8 cellular contexts compared by ENCODE assay signal in the genomic region with DNA sequence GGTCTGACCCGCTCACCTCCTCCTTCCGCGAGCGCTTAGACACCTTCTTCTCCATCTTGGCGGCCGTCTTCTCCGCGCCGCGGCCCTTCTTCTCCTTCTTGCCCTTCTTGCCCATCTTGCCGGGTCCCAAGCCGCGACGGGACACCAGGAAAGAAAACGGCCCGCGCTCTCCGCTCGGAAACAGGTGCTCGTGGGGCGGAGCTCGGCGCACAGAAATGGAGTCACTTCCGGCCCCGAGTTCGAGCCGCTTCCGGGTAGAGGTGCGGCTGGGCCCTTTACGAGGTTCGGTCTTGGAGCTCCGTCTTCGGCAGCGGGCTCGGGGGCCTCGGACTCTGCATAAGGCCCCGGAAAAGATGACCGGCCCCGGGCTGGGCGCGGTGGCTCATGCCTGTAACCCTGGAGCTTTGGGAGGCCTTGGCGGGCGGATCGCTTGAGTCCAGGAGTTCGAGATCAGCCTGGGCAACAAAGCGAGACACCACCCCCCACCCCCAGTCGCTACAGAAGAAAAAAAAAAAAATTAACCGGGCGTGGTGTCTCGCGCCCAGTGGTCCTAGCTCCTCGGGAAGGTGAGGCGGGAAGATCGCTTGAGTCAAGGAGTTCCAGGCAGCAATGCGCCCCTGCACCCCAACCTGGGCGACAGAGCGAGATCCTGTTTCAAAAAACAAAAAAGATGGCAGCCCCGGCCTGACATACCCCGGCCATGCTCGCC. TPM values are rescaled to one million over a fixed set of nuclear protein-coding genes. Genes with fewer than 3 reads are reported as not detected.
DNase-seq lines count a peak whose midpoint lies in the region; ATAC-seq and TF ChIP-seq lines count a peak whose summit lies in the region.

A gene (minus strand): TSS at position 211 of the 709 bp plus-strand sequence. CDS start 96 bp downstream, at position 115.

- TF ChIP-seq RAD21 in IMR-90 (IDR thresholded peaks at IDR 0.05; ENCODE audit: low read length): no peak

- H3K4ac ChIP-seq in IMR-90 (ENCODE audit: low read depth, low read length): peak within 1 kb of the TSS; percentile 86

- H2AK9ac ChIP-seq in IMR-90 (replicated peaks; ENCODE audit: low read depth, low read length, poor library complexity): peak within 1 kb of the TSS; percentile 92

- TF ChIP-seq CTCF in IMR-90 (conservative IDR thresholded peaks at IDR 0.05; ENCODE audit: low read depth, low read length): no peak
- TF ChIP-seq CTCF in fibroblast of pulmonary artery (IDR thresholded peaks at IDR 0.05; ENCODE audit: low read length, missing control alignments): no peak

- POLR2A ChIA-PET in IMR-90 (lab: Charles Lee; ENCODE audit: unreplicated experiment): no interaction called here

- CTCF ChIA-PET in IMR-90 (lab: Yijun Ruan, JAX): interaction anchor here (0.7 kb wide), 1 partner anchor 13 kb away, joined by 3 read pairs; no protein-coding TSS in a partner anchor

- peak within 1 kb of the TSS; percentile 63; the same call in 1 of the 2 replicates for H3K23ac ChIP-seq in IMR-90 (ENCODE audit: low read depth, low read length)

- no TSS peak for BruUV-seq in IMR-90 (replicated peaks; lab: Mats Ljungman, UMichigan)

- H3K4me3 ChIP-seq in IMR-90 (ENCODE audit: insufficient read depth, low read depth, low read length) (peak within 1 kb of the TSS; percentile 96), fibroblast of pulmonary artery (replicated peaks; ENCODE audit: low read depth, low read length) (peak within 1 kb of the TSS; percentile 84)

- 0 out of 2 replicates have a peak, but pooled peaks cover 4% of the 10 kb centered on the region for H4K20me1 ChIP-seq in IMR-90 (ENCODE audit: insufficient read depth, low read length)

- intact Hi-C loops in IMR-90 (cut with micrococcal nuclease): loop anchor here (5.0 kb wide), 1 partner anchor 349 kb away; no protein-coding TSS in a partner anchor

- in situ Hi-C loops in Caki2 (cut with HindIII; ENCODE audit: low pct_unique_long_range_greater_than_20kb, low sequenced_read_pairs): no loop called here
- in situ Hi-C loops in IMR-90 (cut with MboI; ENCODE audit: low sequenced_read_pairs): loop anchor here (5.0 to 25.0 kb wide), 2 partner anchors 179 to 354 kb away; no protein-coding TSS in a partner anchor

- peaks cover 19% of the 10 kb centered on the region for H3K36me3 ChIP-seq in IMR-90 (ENCODE audit: control insufficient read depth, insufficient read depth, low read length)

- no peaks in the 10 kb centered on the region for H3K9me1 ChIP-seq in IMR-90 (ENCODE audit: insufficient read depth, low read length)

- H4K8ac ChIP-seq in IMR-90 (ENCODE audit: low read depth in 2 of 2, low read length in 2 of 2): peak within 1 kb of the TSS; percentile 99 to 100

- H3K14ac ChIP-seq in IMR-90 (replicated peaks; ENCODE audit: low read depth, low read length): peak within 1 kb of the TSS; percentile 79

- H2AK5ac ChIP-seq in IMR-90 (ENCODE audit: low read depth, low read length): peak within 1 kb of the TSS; percentile 97

- no peaks in the 10 kb centered on the region for H3K9me3 ChIP-seq in IMR-90 (ENCODE audit: control insufficient read depth, insufficient read depth, low read length)

- dilution Hi-C loops in IMR-90 (cut with HindIII; ENCODE audit: low sequenced_read_pairs, unreplicated experiment): no loop called here

- peak within 1 kb of the TSS; percentile 95 to 96 for H3K27ac Mint-ChIP-seq in natural killer cell treated with Interleukin-12 subunit alpha and Interleukin-12 subunit beta and Interleukin-15 and Interleukin-18, amount 100 ng/mL, for 72 hours

- peak within 1 kb of the TSS; percentile 77 for H4K5ac ChIP-seq in IMR-90 (ENCODE audit: low read depth, low read length)

- peak within 1 kb of the TSS; percentile 93 for H3K4me2 ChIP-seq in IMR-90 (ENCODE audit: low read depth, low read length)

- H2BK5ac ChIP-seq in IMR-90 (ENCODE audit: low read depth, low read length, poor library complexity, severe bottlenecking): peak within 1 kb of the TSS; percentile 41

- ATAC-seq in GM21390 (IDR thresholded peaks at IDR 0.05; ENCODE audit: unreplicated experiment) (peak; percentile 71), IMR-90 (ENCODE audit: low read depth) (peak; percentile 93)
- ATAC-seq in natural killer cell treated with Interleukin-12 subunit alpha and Interleukin-12 subunit beta and Interleukin-15 and Interleukin-18, amount 100 ng/mL, for 72 hours: peak; percentile 84 to 91

- H2BK20ac ChIP-seq in IMR-90 (ENCODE audit: low read depth, low read length): no peak within 1 kb of the TSS

- peaks cover 22 to 42% of the 10 kb centered on the region in 2 experiments for H3K79me1 ChIP-seq in IMR-90 (ENCODE audit: low read depth in 1 of 2, low read length in 2 of 2)

- H3K4me3 Mint-ChIP-seq in natural killer cell treated with Interleukin-12 subunit alpha and Interleukin-12 subunit beta and Interleukin-15 and Interleukin-18, amount 100 ng/mL, for 72 hours: peak within 1 kb of the TSS; percentile 98

- H2BK15ac ChIP-seq in IMR-90 (ENCODE audit: low read depth, low read length): no peak within 1 kb of the TSS

- H3K9ac ChIP-seq in IMR-90 (ENCODE audit: low read depth, low read length): peak within 1 kb of the TSS; percentile 82

- no peaks in the 10 kb centered on the region for H3K9me3 Mint-ChIP-seq in natural killer cell treated with Interleukin-12 subunit alpha and Interleukin-12 subunit beta and Interleukin-15 and Interleukin-18, amount 100 ng/mL, for 72 hours

- peak within 1 kb of the TSS; percentile 34; the same call in 1 of the 2 replicates for H3K18ac ChIP-seq in IMR-90 (ENCODE audit: low read depth, low read length)

- peak within 1 kb of the TSS; percentile 97 for H2AFZ ChIP-seq in IMR-90 (replicated peaks; ENCODE audit: low read length, poor library complexity)

- DNase-seq in Caki2 (ENCODE audit: low read depth): peak; percentile 81
- DNase-seq in IMR-90: peak; percentile 82
- DNase-seq in SHP77 (lab: John Stamatoyannopoulos, UW): peak; percentile 73 to 84
- peak; percentile 84 for DNase-seq in activated T-helper 9 cell treated with anti-CD3 and anti-CD28 coated beads, Interleukin-2, amount 50 U/mL, for 16 hours (ENCODE audit: low read depth)
- peak; percentile 86 for DNase-seq in fibroblast of pulmonary artery (ENCODE audit: low read depth)
- DNase-seq in natural killer cell treated with Interleukin-12 subunit alpha and Interleukin-12 subunit beta and Interleukin-15 and Interleukin-18, amount 100 ng/mL, for 72 hours (ENCODE audit: low spot score): peak; percentile 92
- peak; percentile 87 for DNase-seq in stimulated activated naive CD4-positive, alpha-beta T cell treated with Interleukin-2 at 50 U/mL for 16 hours (lab: John Stamatoyannopoulos, UW)

- no peaks in the 10 kb centered on the region for H3K27me3 Mint-ChIP-seq in natural killer cell treated with Interleukin-12 subunit alpha and Interleukin-12 subunit beta and Interleukin-15 and Interleukin-18, amount 100 ng/mL, for 72 hours

- WGBS in IMR-90 (ENCODE audit: extremely low coverage in 2 of 2, insufficient read length in 1 of 2), 2 experiments: 2% methylated on average over 37 of the region's 60 CpGs; no CpG with 5 or more reads in 1 of the 2 experiments

- no peaks in the 10 kb centered on the region for H3K27me3 ChIP-seq in IMR-90 (ENCODE audit: control insufficient read depth, insufficient read depth, low read length)

- H4K91ac ChIP-seq in IMR-90 (ENCODE audit: insufficient read depth, low read depth, low read length): peak within 1 kb of the TSS; percentile 86

- H2BK120ac ChIP-seq in IMR-90 (ENCODE audit: low read depth, low read length): no peak within 1 kb of the TSS

- H3K27ac ChIP-seq in IMR-90 (ENCODE audit: insufficient read depth, low read length): peak within 1 kb of the TSS; percentile 81

- H3K4me1 ChIP-seq in IMR-90 (ENCODE audit: control insufficient read depth, insufficient read depth, low read length): peaks cover 3% of the 10 kb centered on the region; the same call in 1 of the 2 replicates

- peaks cover 19% of the 10 kb centered on the region for H3K36me3 Mint-ChIP-seq in natural killer cell treated with Interleukin-12 subunit alpha and Interleukin-12 subunit beta and Interleukin-15 and Interleukin-18, amount 100 ng/mL, for 72 hours

- peaks cover 41 to 48% of the 10 kb centered on the region in 2 donors for H3K4me1 Mint-ChIP-seq in natural killer cell treated with Interleukin-12 subunit alpha and Interleukin-12 subunit beta and Interleukin-15 and Interleukin-18, amount 100 ng/mL, for 72 hours (ENCODE audit: low read depth in 2 of 2)

- H3K56ac ChIP-seq in IMR-90 (ENCODE audit: extremely low read depth, insufficient read depth, low read length): peak within 1 kb of the TSS; percentile 83

- TF ChIP-seq POLR2A in IMR-90 (IDR thresholded peaks at IDR 0.05; ENCODE audit: low read depth, low read length): peak; percentile 82

TF ChIP-seq in IMR-90, 13 proteins besides CTCF, POLR2A, EP300 and RAD21 (continues in another document):
- TF ChIP-seq FOS (IDR thresholded peaks at IDR 0.05; ENCODE audit: low read depth, low read length): no peak
- TF ChIP-seq, protein P1, sequence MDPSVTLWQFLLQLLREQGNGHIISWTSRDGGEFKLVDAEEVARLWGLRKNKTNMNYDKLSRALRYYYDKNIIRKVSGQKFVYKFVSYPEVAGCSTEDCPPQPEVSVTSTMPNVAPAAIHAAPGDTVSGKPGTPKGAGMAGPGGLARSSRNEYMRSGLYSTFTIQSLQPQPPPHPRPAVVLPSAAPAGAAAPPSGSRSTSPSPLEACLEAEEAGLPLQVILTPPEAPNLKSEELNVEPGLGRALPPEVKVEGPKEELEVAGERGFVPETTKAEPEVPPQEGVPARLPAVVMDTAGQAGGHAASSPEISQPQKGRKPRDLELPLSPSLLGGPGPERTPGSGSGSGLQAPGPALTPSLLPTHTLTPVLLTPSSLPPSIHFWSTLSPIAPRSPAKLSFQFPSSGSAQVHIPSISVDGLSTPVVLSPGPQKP (IDR thresholded peaks at IDR 0.05; ENCODE audit: borderline replicate concordance, low read depth, low read length): no peak
- no peak for TF ChIP-seq NFE2L2 (IDR thresholded peaks at IDR 0.05; ENCODE audit: low read depth, low read length)
- TF ChIP-seq, protein P2, sequence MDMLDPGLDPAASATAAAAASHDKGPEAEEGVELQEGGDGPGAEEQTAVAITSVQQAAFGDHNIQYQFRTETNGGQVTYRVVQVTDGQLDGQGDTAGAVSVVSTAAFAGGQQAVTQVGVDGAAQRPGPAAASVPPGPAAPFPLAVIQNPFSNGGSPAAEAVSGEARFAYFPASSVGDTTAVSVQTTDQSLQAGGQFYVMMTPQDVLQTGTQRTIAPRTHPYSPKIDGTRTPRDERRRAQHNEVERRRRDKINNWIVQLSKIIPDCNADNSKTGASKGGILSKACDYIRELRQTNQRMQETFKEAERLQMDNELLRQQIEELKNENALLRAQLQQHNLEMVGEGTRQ (IDR thresholded peaks at IDR 0.05; ENCODE audit: low read depth, low read length): no peak
- no peak for TF ChIP-seq RFX5 (IDR thresholded peaks at IDR 0.05; ENCODE audit: low read depth, low read length)

RNA-seq across cellular contexts. Expression of the gene that starts here (rescaled TPM):
- 28.1 and 38.3 TPM in 2 replicates for total RNA-seq in Caki2 (2014; rRNA removed; shearing (Covaris generic); ENCODE audit: low replicate concordance)
- 13.6 and 16.1 TPM in 2 replicates for total RNA-seq in IMR-90 (2012; rRNA removed)
- 19.0 and 22.9 TPM in 2 replicates for polyA plus RNA-seq in IMR-90 (2012; rRNA removed)
- polyA plus RNA-seq in IMR-90 (2012; cell fraction: cytosol; rRNA removed): 19.5 and 22.2 TPM in 2 replicates
- polyA plus RNA-seq in IMR-90 (2012; cell fraction: nucleus; rRNA removed; ENCODE audit: low replicate concordance): 70.1 and 93.8 TPM in 2 replicates
- total RNA-seq in natural killer cell treated with Interleukin-12 subunit alpha and Interleukin-12 subunit beta and Interleukin-15 and Interleukin-18, amount 100 ng/mL, for 72 hours: 100 to 1,000 TPM in 1 of 2 donors, 10 to 100 TPM in 1; 71.0 to 188 TPM

Comparison
In these comparisons a context has a peak if more than half of its experiments do, and no peak if none do; other contexts are left out.
1. Peak in every context shown above with its lines: DNase-seq, ATAC-seq, H3K4me3 ChIP-seq and H3K27ac ChIP-seq.